ENCODE assay signal across 26 cellular contexts in the genomic region with DNA sequence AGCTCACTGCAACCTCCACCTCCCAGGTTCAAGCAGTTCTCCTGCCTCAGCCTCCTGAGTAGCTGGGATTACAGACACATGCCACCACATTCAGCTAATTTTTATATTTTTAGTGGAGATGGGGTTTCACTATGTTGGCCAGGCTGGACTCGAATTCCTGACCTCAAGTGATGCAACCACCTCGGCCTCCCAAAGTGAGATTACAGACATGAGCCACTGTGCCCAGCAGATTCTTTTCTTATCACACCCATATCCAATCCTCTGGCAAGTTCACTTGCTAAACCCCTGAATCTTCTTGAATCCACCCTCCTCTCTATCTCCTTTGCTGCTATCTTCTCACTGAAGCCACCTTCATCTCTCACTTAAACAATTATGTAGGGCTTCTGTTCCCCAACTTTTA. TPM values are rescaled to one million over a fixed set of nuclear protein-coding genes. Genes with fewer than 3 reads are reported as not detected.
"Had no signal": no experiment of that assay in that cellular context is flagged by ENCODE, and none has a peak within 500 bp of the region (broad histone marks: within the 10 kb centered on the region; RNA-seq: fewer than 3 reads in every experiment).

No MANE protein-coding gene starts in this region.

- DNase-seq: activated CD4-positive, CD25-positive, alpha-beta regulatory T cell; activated CD8-positive, alpha-beta T cell treated with anti-CD3 and anti-CD28 coated beads for 36 hours; activated effector memory CD4-positive, alpha-beta T cell treated with Interleukin-2 at 50 U/mL for 16 hours; activated naive CD4-positive, alpha-beta T cell; activated T-cell treated with anti-CD3 and anti-CD28 coated beads, Interleukin-2, amount 50 U/mL, for 24 hours; Kasumi-1; KBM-7; NCI-H1048; NCI-H1417; NCI-H1930; NCI-H2107; NCI-H2171 treated with DMSO at 0.1 percent for 48 hours; NCI-H345; NCI-H510A; NCI-H526 treated with DMSO at 0.1 percent for 48 hours; NCI-H82; RPMI8226; SJCRH30; SK-N-SH; T-helper 1 cell had no signal

- ATAC-seq: activated CD8-positive, alpha-beta T cell treated with anti-CD3 and anti-CD28 coated beads for 36 hours; Panc1; Right ventricle myocardium inferior had no signal

- H3K4me3 Mint-ChIP-seq: activated CD8-positive, alpha-beta T cell treated with anti-CD3 and anti-CD28 coated beads for 36 hours; activated naive CD8-positive, alpha-beta T cell; activated T-cell treated with anti-CD3 and anti-CD28 coated beads, Interleukin-2, amount 50 U/mL, for 24 hours; activated T-helper 1 cell treated with anti-CD3 and anti-CD28 coated beads, Interleukin-12 subunit alpha, Interleukin-12 subunit beta, Interleukin-2, Interleukin-4 antibody, amounts not matched to agents 30 ng/mL and 10 ng/mL and 1 ng/mL, durations not matched to agents 14 hours and 24 hours and 36 hours had no signal

- H3K27ac Mint-ChIP-seq: activated CD8-positive, alpha-beta T cell treated with anti-CD3 and anti-CD28 coated beads for 36 hours; activated naive CD8-positive, alpha-beta T cell; activated T-cell treated with anti-CD3 and anti-CD28 coated beads, Interleukin-2, amount 50 U/mL, for 24 hours; activated T-helper 1 cell treated with anti-CD3 and anti-CD28 coated beads, Interleukin-12 subunit alpha, Interleukin-12 subunit beta, Interleukin-2, Interleukin-4 antibody, amounts not matched to agents 30 ng/mL and 10 ng/mL and 1 ng/mL, durations not matched to agents 14 hours and 24 hours and 36 hours had no signal

- H3K9me3 Mint-ChIP-seq: activated CD8-positive, alpha-beta T cell treated with anti-CD3 and anti-CD28 coated beads for 36 hours; activated T-cell treated with anti-CD3 and anti-CD28 coated beads, Interleukin-2, amount 50 U/mL, for 24 hours; activated T-helper 1 cell treated with anti-CD3 and anti-CD28 coated beads, Interleukin-12 subunit alpha, Interleukin-12 subunit beta, Interleukin-2, Interleukin-4 antibody, amounts not matched to agents 30 ng/mL and 10 ng/mL and 1 ng/mL, durations not matched to agents 14 hours and 24 hours and 36 hours had no signal

- H3K27me3 Mint-ChIP-seq: activated CD8-positive, alpha-beta T cell treated with anti-CD3 and anti-CD28 coated beads for 36 hours; activated naive CD8-positive, alpha-beta T cell; activated T-cell treated with anti-CD3 and anti-CD28 coated beads, Interleukin-2, amount 50 U/mL, for 24 hours had no signal

RNA-seq across cellular contexts. Expression of a gene that starts 18.0 kb away (rescaled TPM):
- total RNA-seq: activated T-helper 1 cell treated with anti-CD3 and anti-CD28 coated beads, Interleukin-12 subunit alpha, Interleukin-12 subunit beta, Interleukin-2, Interleukin-4 antibody, amounts not matched to agents 30 ng/mL and 10 ng/mL and 1 ng/mL, durations not matched to agents 14 hours and 24 hours and 36 hours; cardiac septum; Right ventricle myocardium inferior; SJCRH30; T-helper 2 cell treated with Interferon-gamma antibody and Interleukin-4, amounts not matched to agents 100 ng/mL and 5 ng/mL, for 36 hours had no signal

RNA-seq across cellular contexts. Expression of a gene that starts 47.3 kb away (rescaled TPM):
- total RNA-seq: SJCRH30 had no signal
